22 cellular contexts compared by ENCODE assay signal in genomic region chr7:41984888-41985287, GRCh38.
DNase-seq lines count a peak whose midpoint lies in the region; ATAC-seq, FAIRE-seq and TF ChIP-seq lines count a peak whose summit lies in the region.
"Had no signal": no experiment of that assay in that cellular context is flagged by ENCODE, and none has a peak within 500 bp of the region (broad histone marks: within the 10 kb centered on the region; RNA-seq: fewer than 3 reads in every experiment).

No MANE protein-coding gene starts in this region.

- TF ChIP-seq POLR2A in breast epithelium (IDR thresholded peaks at IDR 0.05): no peak

- no TSS peak for BruUV-seq in MCF 10A (replicated peaks; lab: Mats Ljungman, UMichigan)

- DNase-seq in MCF 10A (ENCODE audit: unreplicated experiment): peak; percentile 45
- no peak for DNase-seq in breast epithelium (ENCODE audit: low spot score in 2 of 2)
- peak; percentile 61 for DNase-seq in astrocyte of the hippocampus (ENCODE audit: low read depth, low spot score)
- DNase-seq in foreskin keratinocyte: peak in 1 of 2 donors; percentile 38
- DNase-seq in iPS-NIHi11 (ENCODE audit: low spot score): no peak
- DNase-seq in activated naive CD4-positive, alpha-beta T cell (lab: John Stamatoyannopoulos, UW): no peak
- no peak for DNase-seq in activated CD4-positive, CD25-positive, alpha-beta regulatory T cell (lab: John Stamatoyannopoulos, UW)
- DNase-seq in D721Med (ENCODE audit: insufficient read length, low spot score): no peak
- DNase-seq: 8988T; activated CD4-positive, alpha-beta T cell treated with anti-CD3 and anti-CD28 coated beads for 36 hours; activated CD8-positive, alpha-beta memory T cell treated with anti-CD3 and anti-CD28 coated beads, Interleukin-2, amount 50 U/mL, for 48 hours; activated naive CD4-positive, alpha-beta T cell treated with Interleukin-2 at 50 U/mL for 16 hours; CD4-positive, alpha-beta memory T cell; heart right ventricle; left lung; MV-4-11; naive thymus-derived CD4-positive, alpha-beta T cell; NCI-H2081; NCI-H69; RPMI8226; T-helper 2 cell had no signal

- peaks cover 24% of the 10 kb centered on the region for H3K4me1 Mint-ChIP-seq in MCF 10A (ENCODE audit: insufficient read depth, unreplicated experiment)
- H3K4me1 Mint-ChIP-seq: activated CD4-positive, alpha-beta T cell treated with anti-CD3 and anti-CD28 coated beads for 36 hours; CD4-positive, alpha-beta memory T cell; naive thymus-derived CD4-positive, alpha-beta T cell had no signal

- H3K36me3 ChIP-seq in breast epithelium: no peaks in the 10 kb centered on the region
- H3K36me3 ChIP-seq: heart right ventricle, left lung had no signal

- H3K27ac ChIP-seq in breast epithelium (no peak overlapping the region), foreskin keratinocyte (peak overlapping the region; percentile 1)
- H3K27ac ChIP-seq: heart right ventricle, left lung had no signal

- intact Hi-C loops in MCF 10A (cut with micrococcal nuclease): loop anchor here (5.0 kb wide), 1 partner anchor 507 kb away; no protein-coding TSS in a partner anchor
- intact Hi-C loops in breast epithelium (cut with DNase I; ENCODE audit: low total_unique reads): no loop called here

- H3K27ac Mint-ChIP-seq in MCF 10A (ENCODE audit: low read depth, unreplicated experiment): no peak overlapping the region
- H3K27ac Mint-ChIP-seq: activated CD4-positive, alpha-beta T cell treated with anti-CD3 and anti-CD28 coated beads for 36 hours; CD4-positive, alpha-beta memory T cell; naive thymus-derived CD4-positive, alpha-beta T cell had no signal

- ATAC-seq in foreskin keratinocyte: peak; percentile 82
- ATAC-seq: activated CD4-positive, alpha-beta T cell treated with anti-CD3 and anti-CD28 coated beads for 36 hours; heart right ventricle; left lung; naive thymus-derived CD4-positive, alpha-beta T cell had no signal

- no peaks in the 10 kb centered on the region for H3K9me3 Mint-ChIP-seq in MCF 10A (ENCODE audit: unreplicated experiment)
- H3K9me3 Mint-ChIP-seq: CD4-positive, alpha-beta memory T cell had no signal

- no peak overlapping the region for H3K4me3 ChIP-seq in breast epithelium
- H3K4me3 ChIP-seq: heart right ventricle, left lung had no signal

- H3K4me1 ChIP-seq in breast epithelium (no peaks in the 10 kb centered on the region), foreskin keratinocyte (peaks cover 22% of the 10 kb centered on the region)
- H3K4me1 ChIP-seq: left lung had no signal

- no peaks in the 10 kb centered on the region for H3K9me3 ChIP-seq in breast epithelium
- H3K9me3 ChIP-seq: heart right ventricle, left lung had no signal

- CTCF ChIA-PET in MCF 10A (lab: Yijun Ruan, JAX): interaction anchor here (1.6 kb wide), 1 partner anchor 8 kb away, joined by 7 read pairs; no protein-coding TSS in a partner anchor

- POLR2A ChIA-PET in MCF 10A (lab: Yijun Ruan, JAX): interaction anchor here (0.9 to 1.6 kb wide), 6 partner anchors 12 to 947 kb away, joined by 3 to 7 read pairs (median 4); partner anchors contain the start of genes GLI3, MRPL32 and PSMA2

- no peak for FAIRE-seq in D721Med (lab: Jason Lieb, UNC)
- FAIRE-seq: GM19239 had no signal

- no peaks in the 10 kb centered on the region for H3K27me3 Mint-ChIP-seq in MCF 10A (ENCODE audit: insufficient read depth, unreplicated experiment)

- TF ChIP-seq CTCF in MCF 10A (IDR thresholded peaks at IDR 0.05; ENCODE audit: unreplicated experiment) (no peak), breast epithelium (IDR thresholded peaks at IDR 0.05) (no peak), foreskin keratinocyte (conservative IDR thresholded peaks at IDR 0.05) (no peak), D721Med (IDR thresholded peaks at IDR 0.05; ENCODE audit: insufficient read depth, missing control alignments) (no peak)

- peaks cover 33% of the 10 kb centered on the region for H3K36me3 Mint-ChIP-seq in MCF 10A (ENCODE audit: insufficient read depth, unreplicated experiment)
- H3K36me3 Mint-ChIP-seq: CD4-positive, alpha-beta memory T cell; naive thymus-derived CD4-positive, alpha-beta T cell had no signal

- H3K4me3 Mint-ChIP-seq in MCF 10A (ENCODE audit: unreplicated experiment): no peak overlapping the region
- H3K4me3 Mint-ChIP-seq: activated CD4-positive, alpha-beta T cell treated with anti-CD3 and anti-CD28 coated beads for 36 hours; CD4-positive, alpha-beta memory T cell; naive thymus-derived CD4-positive, alpha-beta T cell had no signal

- H3K27me3 ChIP-seq in breast epithelium (no peaks in the 10 kb centered on the region), foreskin keratinocyte (no peaks in the 10 kb centered on the region)
- H3K27me3 ChIP-seq: heart right ventricle, left lung had no signal

Comparison
In these comparisons a context has a peak if more than half of its experiments do, and no peak if none do; other contexts are left out.
1. DNase-seq: peak in MCF 10A (single experiment) and astrocyte of the hippocampus (single experiment); none in breast epithelium (0 of 2), iPS-NIHi11 (single experiment), activated naive CD4-positive, alpha-beta T cell (0 of 4), activated CD4-positive, CD25-positive, alpha-beta regulatory T cell (0 of 4) and D721Med (single experiment).